Comparison of ENCODE assay signal across 24 cellular contexts in genomic region chr4:179817317-179817716, GRCh38.
"Had no signal": no experiment of that assay in that cellular context is flagged by ENCODE, and none has a peak within 500 bp of the region (broad histone marks: within the 10 kb centered on the region; RNA-seq: fewer than 3 reads in every experiment).

No MANE protein-coding gene starts in this region.

- H3K27ac ChIP-seq: gastrocnemius medialis, hepatocyte, left ventricle myocardium inferior, suprapubic skin, tibial artery, upper lobe of right lung had no signal

- H3K27me3 ChIP-seq: gastrocnemius medialis, hepatocyte, suprapubic skin, tibial artery, upper lobe of right lung had no signal

- H3K4me2 ChIP-seq: hepatocyte had no signal

- H3K36me3 ChIP-seq: gastrocnemius medialis, left ventricle myocardium inferior, suprapubic skin, tibial artery, upper lobe of right lung had no signal

- H3K4me3 ChIP-seq: gastrocnemius medialis, hepatocyte, left ventricle myocardium inferior, mucosa of descending colon, suprapubic skin, tibial artery, upper lobe of right lung had no signal

- DNase-seq: activated CD4-positive, alpha-beta T cell treated with anti-CD3 and anti-CD28 coated beads for 4 hours; activated CD4-positive, alpha-beta T cell treated with anti-CD3 and anti-CD28 coated beads, Interleukin-2, amount 50 U/mL, for 4 hours; activated CD8-positive, alpha-beta memory T cell treated with anti-CD3 and anti-CD28 coated beads, Interleukin-2, amount 50 U/mL, for 4 hours; activated effector memory CD4-positive, alpha-beta T cell treated with anti-CD3 and anti-CD28 coated beads, Interleukin-2, amount 50 U/mL, for 16 hours; activated naive CD4-positive, alpha-beta T cell treated with anti-CD3 and anti-CD28 coated beads, Interleukin-2, amount 10 ng/mL, durations not matched to agents 7 days and 5 days; activated naive CD8-positive, alpha-beta T cell treated with anti-CD3 and anti-CD28 coated beads, Interleukin-2, amount 10 ng/mL, durations not matched to agents 7 days and 5 days; activated T-cell treated with anti-CD3 and anti-CD28 coated beads, Interleukin-2, amount 50 U/mL, for 1 hour; caudate nucleus; cortex of kidney; effector memory CD8-positive, alpha-beta T cell; erythroblast; gastrocnemius medialis; islet precursor cell; left ventricle myocardium inferior; mucosa of descending colon; posterior cingulate gyrus; right cardiac atrium; stimulated activated CD4-positive, alpha-beta T cell treated with anti-CD3 and anti-CD28 coated beads, Interleukin-15, amount 100 ng/mL, for 24 hours; stimulated activated CD4-positive, alpha-beta T cell treated with anti-CD3 and anti-CD28 coated beads, Interleukin-2, amount 100 ng/mL, for 24 hours; stimulated activated naive B cell treated with anti-CD40 and anti-IgM and Interleukin-4, amounts not matched to agents 10 μg/mL and 1 μg/mL and 100 μg/mL, for 72 hours; tibial artery; upper lobe of right lung had no signal

- H3K4me1 ChIP-seq: gastrocnemius medialis, left ventricle myocardium inferior, suprapubic skin, tibial artery, upper lobe of right lung had no signal

- H3K9me3 ChIP-seq: gastrocnemius medialis, suprapubic skin, upper lobe of right lung had no signal

- ATAC-seq: effector memory CD8-positive, alpha-beta T cell; gastrocnemius medialis; mucosa of descending colon; right cardiac atrium; stimulated activated naive B cell treated with anti-CD40 and anti-IgM and Interleukin-4, amounts not matched to agents 10 μg/mL and 1 μg/mL and 100 μg/mL, for 72 hours; upper lobe of right lung had no signal

- H3K79me2 ChIP-seq: hepatocyte had no signal

- H2AFZ ChIP-seq: hepatocyte had no signal
